Comparison of ENCODE assay signal across 20 cellular contexts in the genomic region with DNA sequence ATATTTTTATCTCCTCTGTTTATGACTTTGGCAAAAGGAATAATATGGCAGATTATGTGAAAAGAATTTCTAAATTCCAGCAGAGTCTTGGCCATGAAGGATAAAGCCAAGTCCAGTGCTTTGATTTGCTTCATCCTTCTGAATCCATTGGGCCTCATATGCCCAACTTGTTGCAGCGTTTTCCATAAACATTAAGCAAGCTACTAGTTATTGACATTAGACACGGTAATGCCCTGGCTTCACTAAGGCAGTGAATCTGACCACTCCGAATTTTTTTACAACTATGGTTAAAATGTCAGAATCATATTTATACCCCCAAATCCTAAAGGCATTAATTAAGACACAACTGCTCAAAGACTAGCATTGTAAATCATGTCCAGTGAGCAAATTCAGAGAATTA.
DNase-seq lines count a peak whose midpoint lies in the region; ATAC-seq and TF ChIP-seq lines count a peak whose summit lies in the region.
"Had no signal": no experiment of that assay in that cellular context is flagged by ENCODE, and none has a peak within 500 bp of the region (broad histone marks: within the 10 kb centered on the region; RNA-seq: fewer than 3 reads in every experiment).

No MANE protein-coding gene starts in this region.

- H3K4me3 ChIP-seq in CD8-positive, alpha-beta T cell (ENCODE audit: low read depth, low read length): no peak overlapping the region
- H3K4me3 ChIP-seq in Karpas-422 (ENCODE audit: low read length) (no peak overlapping the region), psoas muscle (no peak overlapping the region)
- H3K4me3 ChIP-seq: GM12878, GM23248 had no signal

- peaks cover 100% of the 10 kb centered on the region for H3K79me2 ChIP-seq in Karpas-422 (ENCODE audit: low read length)

- peaks cover 41% of the 10 kb centered on the region for H3K4me1 ChIP-seq in CD8-positive, alpha-beta T cell (ENCODE audit: insufficient read depth, low read length)
- H3K4me1 ChIP-seq in Karpas-422 (ENCODE audit: low read length) (peaks cover 81% of the 10 kb centered on the region), psoas muscle (peaks cover 76% of the 10 kb centered on the region)

- peak overlapping the region; percentile 35 for H3K27ac Mint-ChIP-seq in CD8-positive, alpha-beta T cell
- H3K27ac Mint-ChIP-seq in effector memory CD8-positive, alpha-beta T cell: peak overlapping the region; percentile 60 to 67
- no peak overlapping the region for H3K27ac Mint-ChIP-seq in mesothelial cell of epicardium

- intact Hi-C loops in CD8-positive, alpha-beta T cell (cut with DNase I, micrococcal nuclease): loop anchor here (5.0 kb wide), 3 partner anchors 34 to 94 kb away; a partner anchor contains a TSS
- intact Hi-C loops in psoas muscle (cut with DNase I): loop anchor here in 1 of 2 donors (5.0 kb wide), 1 partner anchor 34 kb away; no protein-coding TSS in a partner anchor

- TF ChIP-seq CTCF in CD8-positive, alpha-beta T cell (IDR thresholded peaks at IDR 0.05): no peak
- TF ChIP-seq CTCF in psoas muscle (IDR thresholded peaks at IDR 0.05) (no peak), RWPE1 (conservative IDR thresholded peaks at IDR 0.05; ENCODE audit: low read depth) (no peak), mesothelial cell of epicardium (IDR thresholded peaks at IDR 0.05; ENCODE audit: unreplicated experiment) (no peak)

- H3K9ac ChIP-seq in Karpas-422 (ENCODE audit: low read length): no peak overlapping the region
- H3K9ac ChIP-seq: GM23248, KMS-11 had no signal

- H3K27me3 Mint-ChIP-seq in CD8-positive, alpha-beta T cell (ENCODE audit: low read depth): no peaks in the 10 kb centered on the region
- H3K27me3 Mint-ChIP-seq in effector memory CD8-positive, alpha-beta T cell: no peaks in the 10 kb centered on the region
- no peaks in the 10 kb centered on the region for H3K27me3 Mint-ChIP-seq in mesothelial cell of epicardium (ENCODE audit: low read depth)
- H3K27me3 Mint-ChIP-seq: CD4-positive, alpha-beta memory T cell had no signal

- POLR2A ChIA-PET in CD8-positive, alpha-beta T cell (lab: Charles Lee): interaction anchor here (1.0 kb wide), 1 partner anchor 16 kb away, joined by 3 read pairs; no protein-coding TSS in a partner anchor
- POLR2A ChIA-PET in RWPE1 (lab: Yijun Ruan, JAX; ENCODE audit: low non-redundant PET): no interaction called here

- WGBS in psoas muscle, 3 donors: 47 to 67% (median 56%) methylated on average over 3 of the region's 3 CpGs

- no peak for ATAC-seq in CD8-positive, alpha-beta T cell
- no peak for ATAC-seq in effector memory CD8-positive, alpha-beta T cell (replicated peaks)
- no peak for ATAC-seq in psoas muscle
- ATAC-seq: GM12878, Right ventricle myocardium inferior had no signal

- peaks cover 37% of the 10 kb centered on the region for H3K36me3 Mint-ChIP-seq in CD8-positive, alpha-beta T cell
- peaks cover 6% of the 10 kb centered on the region for H3K36me3 Mint-ChIP-seq in effector memory CD8-positive, alpha-beta T cell (ENCODE audit: insufficient read depth)
- H3K36me3 Mint-ChIP-seq in mesothelial cell of epicardium: no peaks in the 10 kb centered on the region

- no peaks in the 10 kb centered on the region for H3K36me3 ChIP-seq in CD8-positive, alpha-beta T cell (ENCODE audit: insufficient read depth, low read length)
- H3K36me3 ChIP-seq in Karpas-422 (ENCODE audit: insufficient read depth, low read length) (peaks cover 55% of the 10 kb centered on the region), psoas muscle (ENCODE audit: insufficient read depth in 1 of 2, low read depth in 1 of 2) (no peaks in the 10 kb centered on the region)

- H3K4me2 ChIP-seq in Karpas-422 (ENCODE audit: low read depth, low read length, poor library complexity, severe bottlenecking): no peak overlapping the region
- H3K4me2 ChIP-seq: KMS-11 had no signal

- CTCF ChIA-PET in CD8-positive, alpha-beta T cell (lab: Charles Lee): interaction anchor here (0.9 to 1.6 kb wide), 2 partner anchors 23 to 89 kb away, joined by 3 to 4 read pairs; no protein-coding TSS in a partner anchor
- CTCF ChIA-PET in RWPE1 (lab: Yijun Ruan, JAX): no interaction called here

- H3K27ac ChIP-seq in CD8-positive, alpha-beta T cell (ENCODE audit: low read depth, low read length): no peak overlapping the region
- H3K27ac ChIP-seq in Karpas-422 (ENCODE audit: low read length) (peak overlapping the region; percentile 57), psoas muscle (peak overlapping the region; percentile 2), RWPE1 (no peak overlapping the region)
- H3K27ac ChIP-seq: GM23248, KMS-11 had no signal

- no peaks in the 10 kb centered on the region for H3K9me3 Mint-ChIP-seq in CD8-positive, alpha-beta T cell
- H3K9me3 Mint-ChIP-seq in effector memory CD8-positive, alpha-beta T cell: no peaks in the 10 kb centered on the region
- H3K9me3 Mint-ChIP-seq in mesothelial cell of epicardium: no peaks in the 10 kb centered on the region
- H3K9me3 Mint-ChIP-seq: H9 had no signal

- H3K9me2 ChIP-seq in Karpas-422 (replicated peaks; ENCODE audit: insufficient read depth, low read length): no peaks in the 10 kb centered on the region

- H3K4me1 Mint-ChIP-seq in CD8-positive, alpha-beta T cell (ENCODE audit: low read depth): peaks cover 78% of the 10 kb centered on the region
- H3K4me1 Mint-ChIP-seq in effector memory CD8-positive, alpha-beta T cell (ENCODE audit: low read depth in 2 of 2): peaks cover 38 to 71% of the 10 kb centered on the region in 2 donors
- peaks cover 10% of the 10 kb centered on the region for H3K4me1 Mint-ChIP-seq in mesothelial cell of epicardium

- H3K27me3 ChIP-seq in CD8-positive, alpha-beta T cell (ENCODE audit: insufficient read depth, low read length): no peaks in the 10 kb centered on the region
- H3K27me3 ChIP-seq in Karpas-422 (ENCODE audit: low read length) (no peaks in the 10 kb centered on the region), psoas muscle (ENCODE audit: insufficient read depth in 3 of 3, low read length in 2 of 3) (no peaks in the 10 kb centered on the region)

- no peak overlapping the region for H2AFZ ChIP-seq in Karpas-422 (ENCODE audit: low read length)
- H2AFZ ChIP-seq: GM23248 had no signal

- no peak for DNase-seq in CD8-positive, alpha-beta T cell
- no peak for DNase-seq in Karpas-422
- DNase-seq in effector memory CD8-positive, alpha-beta T cell: no peak
- DNase-seq in psoas muscle: no peak
- no peak for DNase-seq in activated CD4-positive, alpha-beta T cell treated with anti-CD3 and anti-CD28 coated beads, Interleukin-2, amount 50 U/mL, for 1 hour
- no peak for DNase-seq in RWPE1 (ENCODE audit: low spot score)
- no peak for DNase-seq in mesothelial cell of epicardium (ENCODE audit: low spot score in 2 of 2, unreplicated experiment in 2 of 2)
- DNase-seq: CD4-positive, alpha-beta memory T cell; DND-41; GM23248; H9; IMR-90; MV-4-11; NCI-H2029 treated with DMSO at 0.1 percent for 48 hours; NCI-H226; NCI-H510A treated with DMSO at 0.1 percent for 48 hours; OCI-M1 had no signal

- no peaks in the 10 kb centered on the region for H3K9me3 ChIP-seq in CD8-positive, alpha-beta T cell (ENCODE audit: low read length)
- H3K9me3 ChIP-seq in Karpas-422 (ENCODE audit: low read length) (no peaks in the 10 kb centered on the region), psoas muscle (no peaks in the 10 kb centered on the region)

- H3K4me3 Mint-ChIP-seq in CD8-positive, alpha-beta T cell: no peak overlapping the region
- no peak overlapping the region for H3K4me3 Mint-ChIP-seq in effector memory CD8-positive, alpha-beta T cell
- H3K4me3 Mint-ChIP-seq in mesothelial cell of epicardium: no peak overlapping the region
- H3K4me3 Mint-ChIP-seq: CD4-positive, alpha-beta memory T cell; H9 had no signal

- peaks cover 45% of the 10 kb centered on the region for H4K20me1 ChIP-seq in Karpas-422 (ENCODE audit: insufficient read depth, low read depth, low read length)

Comparison
In these comparisons a context has a peak if more than half of its experiments do, and no peak if none do; other contexts are left out.
1. H3K27ac ChIP-seq: peak in Karpas-422 (single experiment) and psoas muscle (single experiment); none in CD8-positive, alpha-beta T cell (single experiment) and RWPE1 (single experiment).